Comparison of ENCODE assay signal across 14 cellular contexts in the genomic region with DNA sequence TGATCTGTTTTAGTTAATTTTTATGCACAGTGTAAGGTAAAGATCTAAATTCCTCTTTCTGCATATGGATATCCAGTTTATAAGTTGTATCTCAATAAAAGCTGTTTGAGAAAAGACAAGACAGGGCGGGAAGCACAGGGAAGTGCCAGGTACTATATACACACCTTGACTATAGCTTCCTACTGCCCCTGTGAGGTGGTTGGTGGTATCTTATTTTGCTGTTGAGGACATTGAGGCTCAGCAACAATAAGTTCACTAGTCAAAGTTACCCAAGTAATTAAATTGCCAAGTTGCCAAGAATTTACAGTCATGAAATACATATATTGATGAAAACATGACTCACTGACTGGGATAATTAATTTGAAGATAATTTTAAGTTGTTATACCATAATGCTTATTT.
DNase-seq lines count a peak whose midpoint lies in the region; ATAC-seq, FAIRE-seq and TF ChIP-seq lines count a peak whose summit lies in the region.
"Had no signal": no experiment of that assay in that cellular context is flagged by ENCODE, and none has a peak within 500 bp of the region (broad histone marks: within the 10 kb centered on the region; RNA-seq: fewer than 3 reads in every experiment).

No MANE protein-coding gene starts in this region.

- H3K27me3 Mint-ChIP-seq in neural crest cell (ENCODE audit: low read depth), result no peaks in the 10 kb centered on the region
- H3K27me3 Mint-ChIP-seq: activated naive CD8-positive, alpha-beta T cell treated with anti-CD3 and anti-CD28 coated beads for 36 hours had no signal

- H3K9ac ChIP-seq in K562 (ENCODE audit: insufficient read depth in 1 of 2, low read depth in 2 of 2, low read length in 2 of 2), result no peak overlapping the region

- H3K4me3 Mint-ChIP-seq in neural crest cell, result no peak overlapping the region
- H3K4me3 Mint-ChIP-seq: activated naive CD8-positive, alpha-beta T cell treated with anti-CD3 and anti-CD28 coated beads for 36 hours; HFFc6 had no signal

- no peaks in the 10 kb centered on the region for H3K79me2 ChIP-seq in K562 (ENCODE audit: control insufficient read depth, insufficient read depth, low read length)

- no peak overlapping the region for H3K27ac Mint-ChIP-seq in neural crest cell (ENCODE audit: unreplicated experiment)
- H3K27ac Mint-ChIP-seq: activated naive CD8-positive, alpha-beta T cell treated with anti-CD3 and anti-CD28 coated beads for 36 hours; HFFc6 had no signal

- H3K9me1 ChIP-seq in K562 (ENCODE audit: control insufficient read depth, insufficient read depth, low read length), result no peaks in the 10 kb centered on the region

- H3K4me1 ChIP-seq in K562 (replicated peaks in 1 of 2; ENCODE audit: control insufficient read depth in 2 of 2, insufficient read depth in 2 of 2, low read length in 2 of 2), result no peaks in the 10 kb centered on the region
- H3K4me1 ChIP-seq in stomach, result no peaks in the 10 kb centered on the region

- intact Hi-C loops in K562 (cut with micrococcal nuclease) (no loop called here), stomach (cut with DNase I; ENCODE audit: low total_unique reads) (no loop called here)

- H4K20me1 ChIP-seq in K562 (replicated peaks; ENCODE audit: control insufficient read depth, insufficient read depth, low read length), result no peaks in the 10 kb centered on the region

- TF ChIP-seq CTCF in GM12874 (IDR thresholded peaks at IDR 0.05; ENCODE audit: insufficient read depth, low read depth, low read length), result peak; percentile 18; the same call in 1 of the 2 replicates
- peak in 2 of 3 experiments; percentile 32 to 38; a peak in 1 of 6 replicates for TF ChIP-seq CTCF in K562 (IDR thresholded peaks at IDR 0.05 in 2 of 3, conservative IDR thresholded peaks at IDR 0.05 in 1 of 3; ENCODE audit: insufficient read depth in 2 of 3, low read depth in 1 of 3, low read length in 3 of 3)
- TF ChIP-seq CTCF in neural crest cell (conservative IDR thresholded peaks at IDR 0.05), result peak; percentile 41
- TF ChIP-seq CTCF in stomach (IDR thresholded peaks at IDR 0.05), result no peak

- H3K27ac ChIP-seq in K562 (ENCODE audit: extremely low read depth, low read depth, low read length), result no peak overlapping the region
- H3K27ac ChIP-seq in stomach, result no peak overlapping the region
- H3K27ac ChIP-seq: HL-60, SJSA1 had no signal

- peaks cover 9% of the 10 kb centered on the region for H3K4me1 Mint-ChIP-seq in neural crest cell

- no peak overlapping the region for H2AFZ ChIP-seq in K562 (ENCODE audit: low read depth, low read length)

- CTCF ChIA-PET in K562 (lab: Yijun Ruan, JAX; ENCODE audit: low intra/inter-chr PET ratio), result interaction anchor here (0.6 to 1.4 kb wide), 2 partner anchors 8 to 146 kb away, joined by 3 to 6 read pairs; no protein-coding TSS in a partner anchor

- no peaks in the 10 kb centered on the region for H3K27me3 ChIP-seq in K562 (ENCODE audit: control insufficient read depth in 2 of 2, insufficient read depth in 2 of 2, low read length in 2 of 2)
- no peaks in the 10 kb centered on the region for H3K27me3 ChIP-seq in stomach
- H3K27me3 ChIP-seq: SJSA1 had no signal

- peaks cover 32% of the 10 kb centered on the region for H3K36me3 ChIP-seq in K562 (ENCODE audit: control insufficient read depth, insufficient read depth, low read length)
- H3K36me3 ChIP-seq in stomach, result peaks cover 7 to 51% (median 42%) of the 10 kb centered on the region in 4 donors

- 54% methylated on average over 1 of the region's 1 CpG for WGBS in K562 (ENCODE audit: insufficient coverage, low coverage, missing lambda C conversion rate)
- 88 to 94% (median 92%) methylated on average over 1 of the region's 1 CpG for WGBS in stomach, 5 donors

- POLR2A ChIA-PET in K562 (lab: Yijun Ruan, JAX), result interaction anchor here (0.7 to 1.6 kb wide), 4 partner anchors 16 to 144 kb away, joined by 3 to 5 read pairs (median 4); a partner anchor contains a TSS

- ATAC-seq in K562, result peak; percentile 81

- in situ Hi-C loops in K562 (cut with MboI), result no loop called here

- TF ChIP-seq EP300 in K562 (IDR thresholded peaks at IDR 0.05; ENCODE audit: low read length) (no peak), stomach (IDR thresholded peaks at IDR 0.05) (no peak)

- H3K9me3 ChIP-seq in K562 (replicated peaks; ENCODE audit: control insufficient read depth, insufficient read depth, low read depth, low read length), result no peaks in the 10 kb centered on the region
- no peaks in the 10 kb centered on the region for H3K9me3 ChIP-seq in stomach
- H3K9me3 ChIP-seq: SJSA1 had no signal

- BruUV-seq in K562 (replicated peaks; lab: Mats Ljungman, UMichigan), result no TSS peak

- TF ChIP-seq POLR2A in K562 (conservative IDR thresholded peaks at IDR 0.05) (no peak), stomach (IDR thresholded peaks at IDR 0.05) (no peak)

- TF ChIP-seq RAD21 in K562 (CRISPR knock-in tag; conservative IDR thresholded peaks at IDR 0.05 in 1 of 2, IDR thresholded peaks at IDR 0.05 in 1 of 2), result peak; percentile 10 to 57; a peak in 2 of 4 replicates

- no peak for FAIRE-seq in K562 (lab: Jason Lieb, UNC)

- H3K36me3 Mint-ChIP-seq in neural crest cell (ENCODE audit: low read depth), result peaks cover 8% of the 10 kb centered on the region

- no peaks in the 10 kb centered on the region for H3K9me3 Mint-ChIP-seq in neural crest cell
- H3K9me3 Mint-ChIP-seq: activated naive CD8-positive, alpha-beta T cell treated with anti-CD3 and anti-CD28 coated beads for 36 hours; HFFc6 had no signal

- DNase-seq in NAMALWA (ENCODE audit: low spot score) (peak; percentile 49), K562 (ENCODE audit: extremely low read depth in 1 of 4, low spot score in 3 of 4) (peak in 1 of 4 experiments; percentile 16), neural crest cell (ENCODE audit: low read depth, low spot score) (no peak), stomach (no peak), AML-193 (lab: John Stamatoyannopoulos, UW) (no peak)
- no peak for DNase-seq in activated CD4-positive, alpha-beta T cell treated with anti-CD3 and anti-CD28 coated beads for 48 hours
- DNase-seq: activated CD4-positive, alpha-beta T cell treated with anti-CD3 and anti-CD28 coated beads, Interleukin-2, amount 50 U/mL, for 48 hours; activated naive CD8-positive, alpha-beta T cell treated with anti-CD3 and anti-CD28 coated beads for 36 hours; HFFc6; hippocampal formation; NCI-H187 treated with DMSO at 0.1 percent for 48 hours had no signal

- no peak overlapping the region for H3K4me2 ChIP-seq in K562 (ENCODE audit: insufficient read depth, low read length)

- no peak overlapping the region for H3K4me3 ChIP-seq in K562
- H3K4me3 ChIP-seq in stomach, result no peak overlapping the region
- H3K4me3 ChIP-seq: SJSA1 had no signal

TF ChIP-seq in K562, 482 proteins besides CTCF, POLR2A, EP300 and RAD21:
- TF ChIP-seq, protein P1, sequence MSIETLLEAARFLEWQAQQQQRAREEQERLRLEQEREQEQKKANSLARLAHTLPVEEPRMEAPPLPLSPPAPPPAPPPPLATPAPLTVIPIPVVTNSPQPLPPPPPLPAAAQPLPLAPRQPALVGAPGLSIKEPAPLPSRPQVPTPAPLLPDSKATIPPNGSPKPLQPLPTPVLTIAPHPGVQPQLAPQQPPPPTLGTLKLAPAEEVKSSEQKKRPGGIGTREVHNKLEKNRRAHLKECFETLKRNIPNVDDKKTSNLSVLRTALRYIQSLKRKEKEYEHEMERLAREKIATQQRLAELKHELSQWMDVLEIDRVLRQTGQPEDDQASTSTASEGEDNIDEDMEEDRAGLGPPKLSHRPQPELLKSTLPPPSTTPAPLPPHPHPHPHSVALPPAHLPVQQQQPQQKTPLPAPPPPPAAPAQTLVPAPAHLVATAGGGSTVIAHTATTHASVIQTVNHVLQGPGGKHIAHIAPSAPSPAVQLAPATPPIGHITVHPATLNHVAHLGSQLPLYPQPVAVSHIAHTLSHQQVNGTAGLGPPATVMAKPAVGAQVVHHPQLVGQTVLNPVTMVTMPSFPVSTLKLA (conservative IDR thresholded peaks at IDR 0.05), result no peak
- TF ChIP-seq KDM5B (IDR thresholded peaks at IDR 0.05; ENCODE audit: insufficient replicate concordance, low read depth, low read length) (no peak), HDAC6 (IDR thresholded peaks at IDR 0.05; ENCODE audit: low read depth, low read length) (no peak), ZNF316 (IDR thresholded peaks at IDR 0.05) (no peak)
- TF ChIP-seq, protein P2, sequence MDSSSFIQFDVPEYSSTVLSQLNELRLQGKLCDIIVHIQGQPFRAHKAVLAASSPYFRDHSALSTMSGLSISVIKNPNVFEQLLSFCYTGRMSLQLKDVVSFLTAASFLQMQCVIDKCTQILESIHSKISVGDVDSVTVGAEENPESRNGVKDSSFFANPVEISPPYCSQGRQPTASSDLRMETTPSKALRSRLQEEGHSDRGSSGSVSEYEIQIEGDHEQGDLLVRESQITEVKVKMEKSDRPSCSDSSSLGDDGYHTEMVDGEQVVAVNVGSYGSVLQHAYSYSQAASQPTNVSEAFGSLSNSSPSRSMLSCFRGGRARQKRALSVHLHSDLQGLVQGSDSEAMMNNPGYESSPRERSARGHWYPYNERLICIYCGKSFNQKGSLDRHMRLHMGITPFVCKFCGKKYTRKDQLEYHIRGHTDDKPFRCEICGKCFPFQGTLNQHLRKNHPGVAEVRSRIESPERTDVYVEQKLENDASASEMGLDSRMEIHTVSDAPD (CRISPR knock-in tag; IDR thresholded peaks at IDR 0.05), result no peak
TF ChIP-seq in K562: peak in this region for 0.

Comparison
In these comparisons a context has a peak if more than half of its experiments do, and no peak if none do; other contexts are left out.
1. CTCF ChIP-seq: peak in GM12874 (single experiment), K562 (2 of 3) and neural crest cell (single experiment); none in stomach (0 of 7).